Comparison of ENCODE assay signal across 21 cellular contexts in genomic region chr10:124551097-124551496, GRCh38.
"Had no signal": no experiment of that assay in that cellular context is flagged by ENCODE, and none has a peak within 500 bp of the region (broad histone marks: within the 10 kb centered on the region; RNA-seq: fewer than 3 reads in every experiment).

No MANE protein-coding gene starts in this region.

- H3K36me3 Mint-ChIP-seq: natural killer cell had no signal

- ATAC-seq: natural killer cell, pancreas, right cardiac atrium had no signal

- H3K4me3 ChIP-seq: coronary artery, mucosa of descending colon, pancreas, testis, tibial nerve, upper lobe of right lung, vagina had no signal

- H3K27ac Mint-ChIP-seq: endodermal cell; natural killer cell; progenitor cell of endocrine pancreas; stimulated activated naive CD8-positive, alpha-beta T cell treated with anti-CD3 and anti-CD28 coated beads, Interleukin-15, Interleukin-2, amounts not matched to agents 100 ng/mL and 50 ng/mL, for 24 hours had no signal

- H3K9me3 Mint-ChIP-seq: endodermal cell; natural killer cell; neural crest cell; stimulated activated naive CD8-positive, alpha-beta T cell treated with anti-CD3 and anti-CD28 coated beads, Interleukin-15, Interleukin-2, amounts not matched to agents 100 ng/mL and 50 ng/mL, for 24 hours had no signal

- H3K4me1 Mint-ChIP-seq: endodermal cell, natural killer cell had no signal

- DNase-seq: effector CD4-positive, alpha-beta T cell; endodermal cell; erythroblast; foreskin melanocyte; head of caudate nucleus; hippocampal formation; mucosa of descending colon; natural killer cell; nucleus accumbens; right cardiac atrium; small intestine; stimulated activated CD4-positive, alpha-beta T cell treated with anti-CD3 and anti-CD28 coated beads, Interleukin-12 subunit alpha, Interleukin-12 subunit beta, amount 100 ng/mL, for 4 hours; testis; upper lobe of right lung had no signal

- H3K36me3 ChIP-seq: pancreas, tibial nerve, upper lobe of right lung, vagina had no signal

- H3K4me3 Mint-ChIP-seq: endodermal cell; natural killer cell; neural crest cell; stimulated activated naive CD8-positive, alpha-beta T cell treated with anti-CD3 and anti-CD28 coated beads, Interleukin-15, Interleukin-2, amounts not matched to agents 100 ng/mL and 50 ng/mL, for 24 hours had no signal

- H3K27ac ChIP-seq: coronary artery, pancreas, testis, upper lobe of right lung, vagina had no signal

- H3K4me1 ChIP-seq: pancreas, upper lobe of right lung, vagina had no signal

- H3K27me3 Mint-ChIP-seq: progenitor cell of endocrine pancreas; stimulated activated naive CD8-positive, alpha-beta T cell treated with anti-CD3 and anti-CD28 coated beads, Interleukin-15, Interleukin-2, amounts not matched to agents 100 ng/mL and 50 ng/mL, for 24 hours had no signal

- H3K9me3 ChIP-seq: mucosa of descending colon, pancreas, testis, tibial nerve, upper lobe of right lung, vagina had no signal

- H3K27me3 ChIP-seq: pancreas, testis, tibial nerve, upper lobe of right lung, vagina had no signal
